8 cellular contexts compared by ENCODE assay signal in genomic region chr3:150703756-150704344, GRCh38. TPM values are rescaled to one million over a fixed set of nuclear protein-coding genes. Genes with fewer than 3 reads are reported as not detected.
DNase-seq lines count a peak whose midpoint lies in the region; ATAC-seq and TF ChIP-seq lines count a peak whose summit lies in the region.

Gene ERICH6, minus strand, starts transcription at chr3:150703920. Its CDS starts 22 bp downstream, at chr3:150703898.

- H3K9me3 ChIP-seq in SK-N-MC (ENCODE audit: low read depth, low read length) (no peaks in the 10 kb centered on the region), ovary (no peaks in the 10 kb centered on the region), thyroid gland (no peaks in the 10 kb centered on the region)

- TF ChIP-seq EP300 in ovary (IDR thresholded peaks at IDR 0.05) = no peak

- peaks cover 0 to 11% of the 10 kb centered on the region in 2 donors for H3K9me3 Mint-ChIP-seq in activated naive CD4-positive, alpha-beta T cell treated with anti-CD3 and anti-CD28 coated beads, Interleukin-2, amount 50 U/mL, for 72 hours

- POLR2A ChIA-PET in GM10248 (lab: Yijun Ruan, JAX) = interaction anchor here (0.7 to 1.2 kb wide), 4 partner anchors 59 to 389 kb away, joined by 3 to 4 read pairs (median 4); partner anchors contain the start of gene SIAH2

- no peaks in the 10 kb centered on the region for H3K27me3 ChIP-seq in ovary
- H3K27me3 ChIP-seq in thyroid gland = no peaks in the 10 kb centered on the region

- peak within 1 kb of the TSS; percentile 58 for H3K9ac ChIP-seq in SK-N-MC (ENCODE audit: insufficient read length)

- no peak for TF ChIP-seq CTCF in GM10248 (IDR thresholded peaks at IDR 0.05; ENCODE audit: control extremely low read depth, extremely low read depth, low read depth, missing control alignments)
- no peak for TF ChIP-seq CTCF in HFF-Myc (IDR thresholded peaks at IDR 0.05; ENCODE audit: low read depth, low read length, missing control alignments)
- peak in 1 of 3 donors; percentile 30 for TF ChIP-seq CTCF in ovary (IDR thresholded peaks at IDR 0.05)
- peak in 4 of 6 experiments; percentile 4 to 41 (median 16) for TF ChIP-seq CTCF in thyroid gland (IDR thresholded peaks at IDR 0.05)

- WGBS in ovary, 3 donors = 0 to 1% (median 1%) methylated on average over 35 of the region's 35 CpGs
- 0 to 1% methylated on average over 35 of the region's 35 CpGs for WGBS in thyroid gland, 2 donors

- CTCF ChIA-PET in GM10248 (lab: Yijun Ruan, JAX) = interaction anchor here (0.7 to 2.7 kb wide), 9 partner anchors 8 to 176 kb away, joined by 3 to 12 read pairs (median 5); no protein-coding TSS in a partner anchor

- H3K4me3 ChIP-seq in HFF-Myc (replicated peaks; ENCODE audit: low read depth, low read length) (peak within 1 kb of the TSS; percentile 66), SK-N-MC (peak within 1 kb of the TSS; percentile 74), ovary (peak within 1 kb of the TSS; percentile 50), thyroid gland (replicated peaks in 1 of 3) (peak within 1 kb of the TSS in 2 of 3 donors; percentile 38 to 56)

- H3K27ac Mint-ChIP-seq in activated naive CD4-positive, alpha-beta T cell treated with anti-CD3 and anti-CD28 coated beads, Interleukin-2, amount 50 U/mL, for 72 hours = peak within 1 kb of the TSS; percentile 94 to 99

- peak; percentile 46 for TF ChIP-seq POLR2A in ovary (IDR thresholded peaks at IDR 0.05)
- TF ChIP-seq POLR2A in thyroid gland (IDR thresholded peaks at IDR 0.05) = peak in 1 of 2 donors; percentile 67

- peak; percentile 97 to 98 for ATAC-seq in activated naive CD4-positive, alpha-beta T cell treated with anti-CD3 and anti-CD28 coated beads, Interleukin-2, amount 50 U/mL, for 72 hours

- DNase-seq in GM10248 (ENCODE audit: extremely low spot score) = peak; percentile 93
- DNase-seq in HFF-Myc (ENCODE audit: extremely low read depth, low read depth) = peak; percentile 66
- DNase-seq in MV-4-11 (lab: John Stamatoyannopoulos, UW) = peak; percentile 85
- DNase-seq in SK-N-MC (ENCODE audit: low read depth, low spot score) = no peak
- peak; percentile 84 to 89 for DNase-seq in activated naive CD4-positive, alpha-beta T cell treated with anti-CD3 and anti-CD28 coated beads, Interleukin-2, amount 50 U/mL, for 72 hours (ENCODE audit: low spot score in 2 of 2)
- DNase-seq in head of caudate nucleus = peak; percentile 70 to 93 (median 86)
- DNase-seq in ovary = peak; percentile 90 to 95 (median 91)
- peak; percentile 91 to 95 for DNase-seq in thyroid gland

- peaks cover 5 to 22% of the 10 kb centered on the region in 2 donors for H3K36me3 Mint-ChIP-seq in activated naive CD4-positive, alpha-beta T cell treated with anti-CD3 and anti-CD28 coated beads, Interleukin-2, amount 50 U/mL, for 72 hours

- H3K4me1 ChIP-seq in ovary (ENCODE audit: insufficient read depth) (no peaks in the 10 kb centered on the region), thyroid gland (peaks cover 0 to 8% of the 10 kb centered on the region in 2 donors)

- intact Hi-C loops in head of caudate nucleus (cut with DNase I) (loop anchor here (10.0 kb wide), 1 partner anchor 61 kb away; the partner anchor contains the start of gene SIAH2), ovary (cut with DNase I) (no loop called here), thyroid gland (cut with DNase I) (no loop called here)

- H3K27ac ChIP-seq in SK-N-MC = no peak within 1 kb of the TSS
- H3K27ac ChIP-seq in ovary = peak within 1 kb of the TSS; percentile 35 to 73
- H3K27ac ChIP-seq in thyroid gland = peak within 1 kb of the TSS; percentile 34 to 70 (median 67)

- H3K36me3 ChIP-seq in SK-N-MC (ENCODE audit: insufficient read depth, low read length) (no peaks in the 10 kb centered on the region), ovary (no peaks in the 10 kb centered on the region), thyroid gland (no peaks in the 10 kb centered on the region)

RNA-seq across cellular contexts. Expression of gene ERICH6, which starts in this region (rescaled TPM):
- not detected for total RNA-seq in activated naive CD4-positive, alpha-beta T cell treated with anti-CD3 and anti-CD28 coated beads, Interleukin-2, amount 50 U/mL, for 72 hours
- 1 to 10 TPM in 1 of 7 donors, under 1 TPM in 2, not detected in 4; 0.36 to 1.3 (median 0.51) TPM for total RNA-seq in ovary
- polyA plus RNA-seq in ovary = under 1 TPM in 1 of 2 donors, not detected in 1; 0.04 TPM
- total RNA-seq in thyroid gland = under 1 TPM in 2 of 4 donors, not detected in 2; 0.11 to 0.27 TPM

Comparison
In these comparisons a context has a peak if more than half of its experiments do, and no peak if none do; other contexts are left out.
1. Peak in DNase-seq and ATAC-seq in activated naive CD4-positive, alpha-beta T cell treated with anti-CD3 and anti-CD28 coated beads, Interleukin-2, amount 50 U/mL, for 72 hours; RNA of the gene not detected or under 1 TPM.
2. Peak in DNase-seq, H3K4me3 ChIP-seq and H3K27ac ChIP-seq in thyroid gland; RNA of the gene not detected or under 1 TPM.
3. CTCF ChIP-seq: peak in thyroid gland (4 of 6); none in GM10248 (single experiment) and HFF-Myc (single experiment).
4. Peak in every context shown above with its lines, with median percentiles within 50 percentile points of each other: H3K4me3 ChIP-seq.